In the genomic region with DNA sequence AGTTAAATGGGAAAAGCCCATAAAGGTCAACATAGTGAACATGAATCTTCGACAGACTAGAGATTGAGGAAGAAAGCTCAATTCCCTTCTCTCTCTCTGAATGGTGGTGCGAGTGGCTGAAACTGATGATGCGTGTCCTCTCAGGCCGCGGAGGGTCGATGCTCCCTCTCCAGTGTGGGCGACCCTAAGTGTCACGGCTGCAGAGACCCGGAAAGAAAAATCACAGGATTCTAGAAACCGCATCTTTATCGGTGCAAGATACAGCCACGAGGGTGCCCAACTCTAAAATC, we compare ENCODE assay signal across 6 cellular contexts. TPM values are rescaled to one million over a fixed set of nuclear protein-coding genes. Genes with fewer than 3 reads are reported as not detected.
DNase-seq lines count a peak whose midpoint lies in the region; ATAC-seq and TF ChIP-seq lines count a peak whose summit lies in the region.

No MANE protein-coding gene starts in this region.

- H3K23ac ChIP-seq in H9 (ENCODE audit: insufficient read length, low read depth, low read length) = no peak overlapping the region

- H3K4me2 ChIP-seq in H9 (ENCODE audit: insufficient read depth, insufficient read length, low read length) = peak overlapping the region; percentile 95

- H3K4me3 Mint-ChIP-seq in H9 (peak overlapping the region; percentile 94 to 97), activated B cell treated with CpG ODN at 0.5 μM for 24 hours (peak overlapping the region; percentile 99)

- no peak overlapping the region for H4K91ac ChIP-seq in H9 (ENCODE audit: insufficient read length, low read depth, low read length)

- peaks cover 3% of the 10 kb centered on the region for H3K79me1 ChIP-seq in H9 (ENCODE audit: insufficient read depth, low read depth, low read length, poor library complexity, severe bottlenecking)

- H3K79me2 ChIP-seq in H9 (ENCODE audit: insufficient read depth, low read length) = peaks cover 4% of the 10 kb centered on the region; the same call in 1 of the 2 replicates

- H3K9ac ChIP-seq in H9 (ENCODE audit: extremely low read depth, insufficient read length, low read length) (peak overlapping the region; percentile 89), liver (ENCODE audit: low read depth in 1 of 2, low read length in 2 of 2) (peak overlapping the region; percentile 100)

- H3K27ac ChIP-seq in H9 (ENCODE audit: insufficient read length, low read depth, low read length) = peak overlapping the region; percentile 70
- H3K27ac ChIP-seq in liver (ENCODE audit: low read depth in 1 of 2, low read length in 2 of 2) = peak overlapping the region; percentile 100

- H3K4me1 ChIP-seq in H9 (ENCODE audit: insufficient read depth, low read length) (peaks cover 3% of the 10 kb centered on the region; the same call in 1 of the 2 replicates), liver (ENCODE audit: control insufficient read depth in 4 of 4, insufficient read depth in 4 of 4, low read length in 3 of 4) (peaks cover 10 to 33% (median 21%) of the 10 kb centered on the region in 4 donors)

- peak overlapping the region; percentile 54 to 98 (median 90) for H3K4me3 ChIP-seq in liver (ENCODE audit: low read depth in 1 of 3, low read length in 3 of 3)

- H2BK15ac ChIP-seq in H9 (ENCODE audit: low read depth, low read length) = no peak overlapping the region

- peak overlapping the region; percentile 92 for H2AFZ ChIP-seq in H9 (ENCODE audit: low read length)

- H2BK12ac ChIP-seq in H9 (ENCODE audit: insufficient read length, low read depth, low read length) = no peak overlapping the region

- H4K20me1 ChIP-seq in H9 (ENCODE audit: control insufficient read depth, insufficient read depth, insufficient read length) = no peaks in the 10 kb centered on the region

- intact Hi-C loops in activated B cell treated with CpG ODN at 0.5 μM for 24 hours (cut with micrococcal nuclease) = loop anchor here (2.0 to 5.0 kb wide), 3 partner anchors 151 to 382 kb away; partner anchors contain the start of genes ACIN1, C14orf119 and OXA1L

- peaks cover 7 to 27% (median 17%) of the 10 kb centered on the region in 4 donors for H3K36me3 ChIP-seq in liver (ENCODE audit: control insufficient read depth in 4 of 4, insufficient read depth in 3 of 4, low read depth in 1 of 4, low read length in 3 of 4)

- peaks cover 26 to 51% (median 51%) of the 10 kb centered on the region in 3 experiments for H3K36me3 Mint-ChIP-seq in H9 (ENCODE audit: insufficient read depth in 1 of 3, low read depth in 3 of 3)
- H3K36me3 Mint-ChIP-seq in activated B cell treated with CpG ODN at 0.5 μM for 24 hours (ENCODE audit: low read depth) = peaks cover 69% of the 10 kb centered on the region

- H4K5ac ChIP-seq in H9 (ENCODE audit: insufficient read length, low read depth, low read length) = peak overlapping the region; percentile 57

- H3K14ac ChIP-seq in H9 (ENCODE audit: insufficient read depth, low read length) = peak overlapping the region; percentile 87; the same call in 1 of the 2 replicates

- H2AK5ac ChIP-seq in H9 (ENCODE audit: insufficient read length, low read length) = no peak overlapping the region

- no peak for TF ChIP-seq RAD21 in liver (IDR thresholded peaks at IDR 0.05)

- peak overlapping the region; percentile 1 for H3T11ph ChIP-seq in H9 (ENCODE audit: low read length)

- peak overlapping the region; percentile 69 for H4K8ac ChIP-seq in H9 (replicated peaks; ENCODE audit: insufficient read length, low read depth, low read length)

- H2BK120ac ChIP-seq in H9 (ENCODE audit: low read depth, low read length, poor library complexity, severe bottlenecking) = peak overlapping the region; percentile 95

- H3K4ac ChIP-seq in H9 (ENCODE audit: low read depth, low read length) = peak overlapping the region; percentile 21; the same call in 1 of the 2 replicates

- H3K4me1 Mint-ChIP-seq in H9 (peaks cover 16 to 17% of the 10 kb centered on the region in 2 experiments), activated B cell treated with CpG ODN at 0.5 μM for 24 hours (peaks cover 53% of the 10 kb centered on the region)

- peak overlapping the region; percentile 84 for H2BK5ac ChIP-seq in H9 (ENCODE audit: insufficient read length, low read length)

- POLR2A ChIA-PET in activated B cell treated with CpG ODN at 0.5 μM for 24 hours (lab: Charles Lee) = interaction anchor here (0.6 to 7.0 kb wide), 25 partner anchors 9 to 1175 kb away, joined by 3 to 74 read pairs (median 4); partner anchors contain the start of genes DAD1, HAUS4, LRP10 and OXA1L

- H3K27ac Mint-ChIP-seq in H9 (peak overlapping the region; percentile 100), activated B cell treated with CpG ODN at 0.5 μM for 24 hours (peak overlapping the region; percentile 100)

- H3K9me3 Mint-ChIP-seq in H9 = peaks cover 0 to 3% of the 10 kb centered on the region in 2 experiments; a peak in 1 of 5 replicates
- no peaks in the 10 kb centered on the region for H3K9me3 Mint-ChIP-seq in activated B cell treated with CpG ODN at 0.5 μM for 24 hours

- no peaks in the 10 kb centered on the region for H3K27me3 ChIP-seq in H9 (ENCODE audit: insufficient read depth, low read length)
- H3K27me3 ChIP-seq in liver (ENCODE audit: control insufficient read depth in 4 of 4, insufficient read depth in 4 of 4, low read length in 3 of 4) = no peaks in the 10 kb centered on the region

- DNase-seq in H9 (no peak), activated B cell treated with CpG ODN at 0.5 μM for 24 hours (no peak), germinal center (ENCODE audit: low spot score) (no peak)

- H3K23me2 ChIP-seq in H9 (ENCODE audit: insufficient read length, low read depth, low read length, poor library complexity, severe bottlenecking) = peaks cover 9% of the 10 kb centered on the region

- CTCF ChIA-PET in activated B cell treated with CpG ODN at 0.5 μM for 24 hours (lab: Charles Lee) = interaction anchor here (0.6 to 4.1 kb wide), 6 partner anchors 9 to 329 kb away, joined by 3 to 19 read pairs (median 4); partner anchors contain the start of genes DAD1 and PRMT5

- TF ChIP-seq CTCF in H9 (conservative IDR thresholded peaks at IDR 0.05) (no peak), activated B cell treated with CpG ODN at 0.5 μM for 24 hours (IDR thresholded peaks at IDR 0.05) (no peak), liver (IDR thresholded peaks at IDR 0.05; ENCODE audit: low read depth, low read length, missing input control) (no peak)

- H3K9me3 ChIP-seq in H9 (ENCODE audit: control insufficient read depth, low read depth, low read length) (no peaks in the 10 kb centered on the region), liver (ENCODE audit: control insufficient read depth in 4 of 4, low read length in 3 of 4) (no peaks in the 10 kb centered on the region)

- ATAC-seq in activated B cell treated with CpG ODN at 0.5 μM for 24 hours (ENCODE audit: low read depth) (no peak), HG02610 (IDR thresholded peaks at IDR 0.05; ENCODE audit: unreplicated experiment) (no peak), GM18873 (IDR thresholded peaks at IDR 0.05; ENCODE audit: low FRiP score, unreplicated experiment) (no peak)

- H3K56ac ChIP-seq in H9 (ENCODE audit: insufficient read length, low read depth, low read length) = no peak overlapping the region

- H3K18ac ChIP-seq in H9 (ENCODE audit: insufficient read length, low read depth, low read length) = peak overlapping the region; percentile 92

- no peak overlapping the region for H2BK20ac ChIP-seq in H9 (ENCODE audit: low read depth, low read length, poor library complexity, severe bottlenecking)

- H3K27me3 Mint-ChIP-seq in H9 (ENCODE audit: low read depth) (no peaks in the 10 kb centered on the region; the same call in 1 of the 2 replicates), activated B cell treated with CpG ODN at 0.5 μM for 24 hours (no peaks in the 10 kb centered on the region)

- WGBS in H9 (ENCODE audit: extremely low coverage, insufficient read length, low lambda C conversion rate) = no CpG with 5 or more reads among the region's 12 CpGs
- under 1% methylated on average over 12 of the region's 12 CpGs for WGBS in liver

TF ChIP-seq in liver, 16 proteins besides CTCF, POLR2A, EP300 and RAD21:
- TF ChIP-seq FOXA1 (IDR thresholded peaks at IDR 0.05) = no peak
- TF ChIP-seq MAX (IDR thresholded peaks at IDR 0.05) = no peak
- TF ChIP-seq NR2F2 (IDR thresholded peaks at IDR 0.05) = peak; percentile 18
- no peak for TF ChIP-seq SP1 (IDR thresholded peaks at IDR 0.05)
- peak; percentile 8 for TF ChIP-seq FOXA2 (IDR thresholded peaks at IDR 0.05)
- no peak for TF ChIP-seq HNF4G (IDR thresholded peaks at IDR 0.05)

RNA-seq across cellular contexts. Expression of gene RBM23, which starts 0.5 kb away (rescaled TPM):
- total RNA-seq in H9 (2021) = 77.2 and 79.0 TPM in 2 replicates
- total RNA-seq in activated B cell treated with CpG ODN at 0.5 μM for 24 hours = 130 and 131 TPM in 2 replicates
- 100 to 1,000 TPM in 1 of 2 donors, 10 to 100 TPM in 1; 36.7 to 242 TPM for total RNA-seq in liver
- polyA plus RNA-seq in liver = 10 to 100 TPM; 22.3 to 26.0 TPM

RNA-seq across cellular contexts. Expression of gene PRMT5, which starts 10.7 kb away (rescaled TPM):
- total RNA-seq in H9 (2021) (141 and 147 TPM in 2 replicates), activated B cell treated with CpG ODN at 0.5 μM for 24 hours (75.3 and 96.5 TPM in 2 replicates), liver (10 to 100 TPM; 26.2 to 27.5 TPM)
- polyA plus RNA-seq in liver = 10 to 100 TPM; 14.1 to 28.2 TPM

RNA-seq across cellular contexts. Expression of gene REM2, which starts 35.4 kb away (rescaled TPM):
- total RNA-seq in H9 (2021) (1.2 and 1.4 TPM in 2 replicates), activated B cell treated with CpG ODN at 0.5 μM for 24 hours (0.71 and 1.4 TPM in 2 replicates), liver (under 1 TPM; 0.08 to 0.14 TPM)
- polyA plus RNA-seq in liver = under 1 TPM in 1 of 2 donors, not detected in 1; 0.11 TPM

RNA-seq across cellular contexts. Expression of gene HAUS4, which starts 38.4 kb away (rescaled TPM):
- total RNA-seq in H9 (2021) = 62.7 and 66.3 TPM in 2 replicates
- total RNA-seq in activated B cell treated with CpG ODN at 0.5 μM for 24 hours = 28.4 and 33.2 TPM in 2 replicates
- total RNA-seq in liver = 10 to 100 TPM; 11.9 to 32.8 TPM
- polyA plus RNA-seq in liver = 1 to 10 TPM; 5.8 to 7.9 TPM

RNA-seq across cellular contexts. Expression of gene LRP10, which starts 46.9 kb away (rescaled TPM):
- total RNA-seq in H9 (2021) (12.7 and 13.3 TPM in 2 replicates), activated B cell treated with CpG ODN at 0.5 μM for 24 hours (83.2 and 83.3 TPM in 2 replicates), liver (10 to 100 TPM; 30.0 to 32.6 TPM)
- 10 to 100 TPM; 19.5 to 61.7 TPM for polyA plus RNA-seq in liver
